In genomic region chr6:17277256-17277655, GRCh38 we compare ENCODE assay signal across 23 cellular contexts. TPM values are rescaled to one million over a fixed set of nuclear protein-coding genes. Genes with fewer than 3 reads are reported as not detected.
DNase-seq lines count a peak whose midpoint lies in the region; ATAC-seq and TF ChIP-seq lines count a peak whose summit lies in the region.
"Had no signal": no experiment of that assay in that cellular context is flagged by ENCODE, and none has a peak within 500 bp of the region (broad histone marks: within the 10 kb centered on the region; RNA-seq: fewer than 3 reads in every experiment).

No MANE protein-coding gene starts in this region.

- H3F3A ChIP-seq in GM23248 (ENCODE audit: insufficient read depth), result peaks cover 41% of the 10 kb centered on the region

- H3K4me1 ChIP-seq in GM23248 (ENCODE audit: insufficient read depth), result peaks cover 35% of the 10 kb centered on the region
- H3K4me1 ChIP-seq in left ventricle myocardium inferior, result peaks cover 43% of the 10 kb centered on the region
- peaks cover 6% of the 10 kb centered on the region in 2 experiments for H3K4me1 ChIP-seq in trophoblast cell (ENCODE audit: control insufficient read depth in 1 of 2, insufficient read depth in 2 of 2, low read length in 2 of 2)

- no peak overlapping the region for H3K18ac ChIP-seq in trophoblast cell (ENCODE audit: low read length)

- H3K9me3 Mint-ChIP-seq in stimulated activated effector memory CD8-positive, alpha-beta T cell treated with anti-CD3 and anti-CD28 coated beads, Interleukin-12 subunit alpha, Interleukin-12 subunit beta, amount 100 ng/mL, for 72 hours, result no peaks in the 10 kb centered on the region
- H3K9me3 Mint-ChIP-seq: activated CD8-positive, alpha-beta T cell treated with anti-CD3 and anti-CD28 coated beads for 36 hours; activated naive CD4-positive, alpha-beta T cell treated with anti-CD3 and anti-CD28 coated beads, Interleukin-2, amount 50 U/mL, for 72 hours; activated T-helper 2 cell treated with anti-CD3 and anti-CD28 coated beads, Interferon-gamma antibody, Interleukin-2, Interleukin-4, amounts not matched to agents 10 μg/mL and 5 μg/mL and 100 μg/mL, durations not matched to agents 14 hours and 24 hours and 36 hours; CD8-positive, alpha-beta T cell; T-helper 1 cell treated with Interleukin-12 subunit alpha and Interleukin-12 subunit beta and Interleukin-4 antibody, amounts not matched to agents 30 μg/mL and 1 μg/mL, for 36 hours had no signal

- no peak overlapping the region for H2BK5ac ChIP-seq in trophoblast cell (ENCODE audit: low read depth, low read length, poor library complexity)

- peaks cover 10% of the 10 kb centered on the region for H3K4me1 Mint-ChIP-seq in stimulated activated effector memory CD8-positive, alpha-beta T cell treated with anti-CD3 and anti-CD28 coated beads, Interleukin-12 subunit alpha, Interleukin-12 subunit beta, amount 100 ng/mL, for 72 hours

- H3K79me1 ChIP-seq in trophoblast cell (ENCODE audit: low read length), result peaks cover 4% of the 10 kb centered on the region

- no peak overlapping the region for H4K12ac ChIP-seq in trophoblast cell (ENCODE audit: low read depth, low read length)

- peak overlapping the region; percentile 86 for H3K4me2 ChIP-seq in GM23248 (ENCODE audit: unreplicated experiment)
- no peak overlapping the region for H3K4me2 ChIP-seq in trophoblast cell (ENCODE audit: low read length)

- no peak overlapping the region for H4K91ac ChIP-seq in trophoblast cell (ENCODE audit: low read depth, low read length)

- intact Hi-C loops in left ventricle myocardium inferior (cut with micrococcal nuclease), result loop anchor here (10.0 kb wide), 1 partner anchor 102 kb away; no protein-coding TSS in a partner anchor

- no peak overlapping the region for H3K23ac ChIP-seq in trophoblast cell (ENCODE audit: low read length)

- H3K36me3 Mint-ChIP-seq in stimulated activated effector memory CD8-positive, alpha-beta T cell treated with anti-CD3 and anti-CD28 coated beads, Interleukin-12 subunit alpha, Interleukin-12 subunit beta, amount 100 ng/mL, for 72 hours, result no peaks in the 10 kb centered on the region
- H3K36me3 Mint-ChIP-seq: CD8-positive, alpha-beta T cell had no signal

- no peak overlapping the region for H2BK120ac ChIP-seq in trophoblast cell (ENCODE audit: insufficient read depth, low read length, poor library complexity)

- H3K14ac ChIP-seq in trophoblast cell (ENCODE audit: low read length), result no peak overlapping the region

- H2AK5ac ChIP-seq in trophoblast cell (ENCODE audit: low read length), result no peak overlapping the region

- H3K27ac ChIP-seq in GM23248 (peak overlapping the region; percentile 83), left ventricle myocardium inferior (replicated peaks) (peak overlapping the region; percentile 96), trophoblast cell (ENCODE audit: low read depth, low read length) (no peak overlapping the region)
- H3K27ac ChIP-seq: lower lobe of right lung, upper lobe of left lung had no signal

- H3K9me2 ChIP-seq in GM23248 (ENCODE audit: insufficient read depth), result no peaks in the 10 kb centered on the region

- in situ Hi-C loops in GM23248 (cut with MboI), result no loop called here

- H3K4me3 Mint-ChIP-seq in stimulated activated effector memory CD8-positive, alpha-beta T cell treated with anti-CD3 and anti-CD28 coated beads, Interleukin-12 subunit alpha, Interleukin-12 subunit beta, amount 100 ng/mL, for 72 hours, result no peak overlapping the region
- H3K4me3 Mint-ChIP-seq: activated CD8-positive, alpha-beta T cell treated with anti-CD3 and anti-CD28 coated beads for 36 hours; CD8-positive, alpha-beta T cell; T-helper 1 cell treated with Interleukin-12 subunit alpha and Interleukin-12 subunit beta and Interleukin-4 antibody, amounts not matched to agents 30 μg/mL and 1 μg/mL, for 36 hours had no signal

- H2BK12ac ChIP-seq in trophoblast cell (ENCODE audit: low read length), result no peak overlapping the region

- no peak overlapping the region for H4K8ac ChIP-seq in trophoblast cell (ENCODE audit: low read depth, low read length)

- WGBS in GM23248 (ENCODE audit: low coverage in 1 of 2, low lambda C conversion rate in 2 of 2, missing lambda C conversion rate in 2 of 2), 2 experiments, result 92 to 99% methylated on average over 2 of the region's 2 CpGs
- no CpG with 5 or more reads among the region's 2 CpGs for WGBS in trophoblast cell (ENCODE audit: extremely low coverage, insufficient coverage, insufficient read length)

- TF ChIP-seq CTCF in left ventricle myocardium inferior (IDR thresholded peaks at IDR 0.05; ENCODE audit: borderline replicate concordance), result peak; percentile 23

- H3K9ac ChIP-seq in GM23248 (no peak overlapping the region), trophoblast cell (ENCODE audit: low read length) (no peak overlapping the region)

- ATAC-seq in stimulated activated effector memory CD8-positive, alpha-beta T cell treated with anti-CD3 and anti-CD28 coated beads, Interleukin-12 subunit alpha, Interleukin-12 subunit beta, amount 100 ng/mL, for 72 hours, result no peak
- ATAC-seq: activated CD8-positive, alpha-beta T cell treated with anti-CD3 and anti-CD28 coated beads for 36 hours; activated naive CD4-positive, alpha-beta T cell treated with anti-CD3 and anti-CD28 coated beads, Interleukin-2, amount 50 U/mL, for 72 hours; CD8-positive, alpha-beta T cell; lower lobe of right lung had no signal

- no peak overlapping the region for H3K4me3 ChIP-seq in GM23248
- peak overlapping the region; percentile 34 for H3K4me3 ChIP-seq in left ventricle myocardium inferior
- no peak overlapping the region for H3K4me3 ChIP-seq in trophoblast cell (ENCODE audit: low read depth, low read length)
- H3K4me3 ChIP-seq: lower lobe of right lung, Peyer's patch, upper lobe of left lung had no signal

- H3K27ac Mint-ChIP-seq in stimulated activated effector memory CD8-positive, alpha-beta T cell treated with anti-CD3 and anti-CD28 coated beads, Interleukin-12 subunit alpha, Interleukin-12 subunit beta, amount 100 ng/mL, for 72 hours, result no peak overlapping the region
- H3K27ac Mint-ChIP-seq: activated CD8-positive, alpha-beta T cell treated with anti-CD3 and anti-CD28 coated beads for 36 hours; activated naive CD4-positive, alpha-beta T cell treated with anti-CD3 and anti-CD28 coated beads, Interleukin-2, amount 50 U/mL, for 72 hours; activated T-helper 2 cell treated with anti-CD3 and anti-CD28 coated beads, Interferon-gamma antibody, Interleukin-2, Interleukin-4, amounts not matched to agents 10 μg/mL and 5 μg/mL and 100 μg/mL, durations not matched to agents 14 hours and 24 hours and 36 hours; CD8-positive, alpha-beta T cell; T-helper 1 cell treated with Interleukin-12 subunit alpha and Interleukin-12 subunit beta and Interleukin-4 antibody, amounts not matched to agents 30 μg/mL and 1 μg/mL, for 36 hours had no signal

- H3K79me2 ChIP-seq in GM23248 (ENCODE audit: insufficient read depth) (no peaks in the 10 kb centered on the region; the same call in 1 of the 2 replicates), trophoblast cell (ENCODE audit: control insufficient read depth, insufficient read depth, low read length, poor library complexity) (no peaks in the 10 kb centered on the region)

- DNase-seq in GM23248 (peak; percentile 15), astrocyte of the hippocampus (ENCODE audit: low read depth, low spot score) (peak; percentile 69), left ventricle myocardium inferior (no peak), renal cortical epithelial cell (ENCODE audit: low read depth) (peak; percentile 17), trophoblast cell (no peak), NCI-H524 treated with DMSO at 0.1 percent for 48 hours (lab: John Stamatoyannopoulos, UW) (no peak)
- DNase-seq in stimulated activated naive CD4-positive, alpha-beta T cell (lab: John Stamatoyannopoulos, UW), result no peak
- no peak for DNase-seq in stimulated activated effector memory CD8-positive, alpha-beta T cell treated with anti-CD3 and anti-CD28 coated beads, Interleukin-12 subunit alpha, Interleukin-12 subunit beta, amount 100 ng/mL, for 72 hours (ENCODE audit: low spot score in 2 of 2)
- DNase-seq: activated CD4-positive, alpha-beta T cell treated with anti-CD3 and anti-CD28 coated beads for 1 hour; activated CD8-positive, alpha-beta T cell treated with anti-CD3 and anti-CD28 coated beads for 36 hours; aorta; CD8-positive, alpha-beta T cell; head of caudate nucleus; lower lobe of right lung; NCI-H1105 treated with DMSO at 0.1 percent for 48 hours; NCI-H2029; NCI-H69; Peyer's patch; small intestine; upper lobe of left lung had no signal

- H3K9me3 ChIP-seq in GM23248 (ENCODE audit: low read depth), result no peaks in the 10 kb centered on the region
- no peaks in the 10 kb centered on the region for H3K9me3 ChIP-seq in left ventricle myocardium inferior (replicated peaks)
- H3K9me3 ChIP-seq in trophoblast cell (ENCODE audit: insufficient read depth, low read depth, low read length), result peaks cover 4% of the 10 kb centered on the region
- H3K9me3 ChIP-seq: lower lobe of right lung, Peyer's patch, upper lobe of left lung had no signal

- peak overlapping the region; percentile 15; the same call in 1 of the 2 replicates for H2AFZ ChIP-seq in GM23248
- no peak overlapping the region for H2AFZ ChIP-seq in trophoblast cell (ENCODE audit: insufficient read depth, low read length, poor library complexity)

- no peak overlapping the region for H3K4ac ChIP-seq in trophoblast cell (ENCODE audit: low read depth, low read length)

- no peaks in the 10 kb centered on the region for H3K27me3 ChIP-seq in GM23248 (replicated peaks; ENCODE audit: insufficient read depth)
- H3K27me3 ChIP-seq in left ventricle myocardium inferior (ENCODE audit: low read depth), result peaks cover 11% of the 10 kb centered on the region
- H3K27me3 ChIP-seq in trophoblast cell (ENCODE audit: insufficient read depth, low read length), result peaks cover 19% of the 10 kb centered on the region

- H4K20me1 ChIP-seq in GM23248 (ENCODE audit: insufficient read depth), result no peaks in the 10 kb centered on the region

- H3K36me3 ChIP-seq in GM23248 (ENCODE audit: low read depth) (no peaks in the 10 kb centered on the region), left ventricle myocardium inferior (no peaks in the 10 kb centered on the region), trophoblast cell (ENCODE audit: control insufficient read depth in 1 of 2, insufficient read depth in 2 of 2, low read length in 2 of 2) (no peaks in the 10 kb centered on the region)
- H3K36me3 ChIP-seq: lower lobe of right lung, Peyer's patch, upper lobe of left lung had no signal

RNA-seq across cellular contexts. Expression of gene RBM24, which starts 3.9 kb away (rescaled TPM):
- total RNA-seq in GM23248 (2014; rRNA removed; shearing (Covaris generic)), result 7.3 and 7.9 TPM in 2 replicates
- polyA plus RNA-seq in GM23248 (2016; fragmentation: Nextera tagmentation; extraction: Ambion mirVana), result 3.5 and 4.6 TPM in 2 replicates
- 189 TPM for total RNA-seq in left ventricle myocardium inferior
- total RNA-seq in renal cortical epithelial cell, result 2.4 and 3.1 TPM in 2 replicates
- polyA plus RNA-seq in trophoblast cell (2013), result 6.4 and 7.7 TPM in 2 replicates
- total RNA-seq: activated CD8-positive, alpha-beta T cell treated with anti-CD3 and anti-CD28 coated beads for 36 hours; activated naive CD4-positive, alpha-beta T cell treated with anti-CD3 and anti-CD28 coated beads, Interleukin-2, amount 50 U/mL, for 72 hours; activated T-helper 2 cell treated with anti-CD3 and anti-CD28 coated beads, Interferon-gamma antibody, Interleukin-2, Interleukin-4, amounts not matched to agents 10 μg/mL and 5 μg/mL and 100 μg/mL, durations not matched to agents 14 hours and 24 hours and 36 hours had no signal

Comparison
In these comparisons a context has a peak if more than half of its experiments do, and no peak if none do; other contexts are left out.
1. DNase-seq: peak in GM23248 (single experiment), astrocyte of the hippocampus (single experiment) and renal cortical epithelial cell (single experiment); none in left ventricle myocardium inferior (single experiment), trophoblast cell (0 of 2), stimulated activated naive CD4-positive, alpha-beta T cell (0 of 6), NCI-H524 treated with DMSO at 0.1 percent for 48 hours (single experiment) and stimulated activated effector memory CD8-positive, alpha-beta T cell treated with anti-CD3 and anti-CD28 coated beads, Interleukin-12 subunit alpha, Interleukin-12 subunit beta, amount 100 ng/mL, for 72 hours (0 of 2).
2. RNA of gene RBM24, which starts 3.9 kb away (total RNA-seq): 189 TPM in left ventricle myocardium inferior (single experiment); 7.3 to 7.9 TPM in GM23248 and 2.4 to 3.1 TPM in renal cortical epithelial cell; every median in the first group is over 10 times any median in the second.